In genomic region chr7:149845257-149845980, GRCh38 we compare ENCODE assay signal across 12 cellular contexts. TPM values are rescaled to one million over a fixed set of nuclear protein-coding genes. Genes with fewer than 3 reads are reported as not detected.
DNase-seq lines count a peak whose midpoint lies in the region; ATAC-seq and TF ChIP-seq lines count a peak whose summit lies in the region.
"Had no signal": no experiment of that assay in that cellular context is flagged by ENCODE, and none has a peak within 500 bp of the region (broad histone marks: within the 10 kb centered on the region; RNA-seq: fewer than 3 reads in every experiment).

No MANE protein-coding gene starts in this region.

- intact Hi-C loops in CD8-positive, alpha-beta T cell (cut with DNase I, micrococcal nuclease): no loop called here
- intact Hi-C loops in posterior vena cava (cut with DNase I): no loop called here

- no peaks in the 10 kb centered on the region for H3K27me3 ChIP-seq in CD8-positive, alpha-beta T cell (ENCODE audit: insufficient read depth, low read length)
- H3K27me3 ChIP-seq: BE2C had no signal

- peaks cover 9% of the 10 kb centered on the region for H3K4me1 ChIP-seq in CD8-positive, alpha-beta T cell (ENCODE audit: insufficient read depth, low read length)
- H3K4me1 ChIP-seq: BE2C had no signal

- no peaks in the 10 kb centered on the region for H3K9me3 ChIP-seq in CD8-positive, alpha-beta T cell (ENCODE audit: low read length)
- H3K9me3 ChIP-seq: BE2C had no signal

- no peaks in the 10 kb centered on the region for H3K36me3 ChIP-seq in CD8-positive, alpha-beta T cell (ENCODE audit: insufficient read depth, low read length)
- H3K36me3 ChIP-seq: BE2C had no signal

- no peak overlapping the region for H3K4me3 ChIP-seq in CD8-positive, alpha-beta T cell (ENCODE audit: low read depth, low read length)
- H3K4me3 ChIP-seq in fibroblast of the aortic adventitia (ENCODE audit: low read depth, low read length): no peak overlapping the region
- H3K4me3 ChIP-seq: GM23248 had no signal

- no peak overlapping the region for H3K27ac ChIP-seq in CD8-positive, alpha-beta T cell (ENCODE audit: low read depth, low read length)
- H3K27ac ChIP-seq: GM23248 had no signal

- H3K36me3 Mint-ChIP-seq in CD8-positive, alpha-beta T cell: peaks cover 40% of the 10 kb centered on the region
- H3K36me3 Mint-ChIP-seq in nephron progenitor cell (ENCODE audit: low read depth): peaks cover 20% of the 10 kb centered on the region

- TF ChIP-seq CTCF in CD8-positive, alpha-beta T cell (IDR thresholded peaks at IDR 0.05): no peak
- no peak for TF ChIP-seq CTCF in fibroblast of the aortic adventitia (IDR thresholded peaks at IDR 0.05; ENCODE audit: insufficient read depth, low read length)
- TF ChIP-seq CTCF in nephron progenitor cell (IDR thresholded peaks at IDR 0.05): no peak

- no peak for ATAC-seq in CD8-positive, alpha-beta T cell

- H3K4me3 Mint-ChIP-seq in CD8-positive, alpha-beta T cell: no peak overlapping the region
- H3K4me3 Mint-ChIP-seq in nephron progenitor cell: no peak overlapping the region

- H3K9me3 Mint-ChIP-seq in CD8-positive, alpha-beta T cell: no peaks in the 10 kb centered on the region
- H3K9me3 Mint-ChIP-seq in nephron progenitor cell: no peaks in the 10 kb centered on the region

- peaks cover 56% of the 10 kb centered on the region for H3K4me1 Mint-ChIP-seq in CD8-positive, alpha-beta T cell (ENCODE audit: low read depth)
- H3K4me1 Mint-ChIP-seq in nephron progenitor cell: peaks cover 17% of the 10 kb centered on the region

- H3K27ac Mint-ChIP-seq in CD8-positive, alpha-beta T cell: peak overlapping the region; percentile 11
- no peak overlapping the region for H3K27ac Mint-ChIP-seq in nephron progenitor cell

- CTCF ChIA-PET in CD8-positive, alpha-beta T cell (lab: Charles Lee): interaction anchor here (0.9 to 1.4 kb wide), 2 partner anchors 36 to 38 kb away, joined by 3 read pairs; no protein-coding TSS in a partner anchor

- no peak for DNase-seq in CD8-positive, alpha-beta T cell
- DNase-seq in RPMI8226 (peak; percentile 41), fibroblast of the aortic adventitia (ENCODE audit: low read depth) (peak; percentile 27), posterior vena cava (ENCODE audit: low spot score) (peak; percentile 52), NCI-H2081 (lab: John Stamatoyannopoulos, UW) (no peak), nephron progenitor cell (no peak), globus pallidus (ENCODE audit: low spot score) (no peak)
- DNase-seq: BE2C, GM23248, NCI-H1436 treated with DMSO at 0.1 percent for 48 hours, NCI-H226, NCI-H526 had no signal

- POLR2A ChIA-PET in CD8-positive, alpha-beta T cell (lab: Charles Lee): interaction anchor here (0.7 kb wide), 1 partner anchor 39 kb away, joined by 3 read pairs; no protein-coding TSS in a partner anchor

- no peaks in the 10 kb centered on the region for H3K27me3 Mint-ChIP-seq in CD8-positive, alpha-beta T cell (ENCODE audit: low read depth)
- H3K27me3 Mint-ChIP-seq in nephron progenitor cell (ENCODE audit: low read depth, poor library complexity): peaks cover 4% of the 10 kb centered on the region

RNA-seq across cellular contexts. Expression of gene ZNF862, which starts 7.2 kb away (rescaled TPM):
- total RNA-seq in CD8-positive, alpha-beta T cell: 10 to 100 TPM; 18.8 TPM
- total RNA-seq in fibroblast of the aortic adventitia (ENCODE audit: low replicate concordance): 8.8 and 9.2 TPM in 2 replicates
- 10 to 100 TPM; 12.6 to 14.2 TPM for total RNA-seq in posterior vena cava

RNA-seq across cellular contexts. Expression of gene ATP6V0E2, which starts 28.4 kb away (rescaled TPM):
- 10 to 100 TPM; 32.9 to 33.5 TPM for total RNA-seq in CD8-positive, alpha-beta T cell
- total RNA-seq in fibroblast of the aortic adventitia (ENCODE audit: low replicate concordance) (7.5 and 22.5 TPM in 2 replicates), posterior vena cava (10 to 100 TPM; 13.0 to 13.2 TPM)

Comparison
In these comparisons a context has a peak if more than half of its experiments do, and no peak if none do; other contexts are left out.
1. DNase-seq: peak in RPMI8226 (single experiment), fibroblast of the aortic adventitia (single experiment) and posterior vena cava (single experiment); none in CD8-positive, alpha-beta T cell (0 of 7), NCI-H2081 (0 of 2), nephron progenitor cell (single experiment) and globus pallidus (single experiment).